In genomic region chr6:31794866-31795615, GRCh38 we compare ENCODE assay signal across 8 cellular contexts. TPM values are rescaled to one million over a fixed set of nuclear protein-coding genes. Genes with fewer than 3 reads are reported as not detected.
DNase-seq lines count a peak whose midpoint lies in the region; ATAC-seq and TF ChIP-seq lines count a peak whose summit lies in the region.

No MANE protein-coding gene starts in this region.

- H3K9ac ChIP-seq in BLaER1 treated with 17β-estradiol and CSF1 and Interleukin-3, amounts not matched to agents 10 nM and 100 nM, result peak overlapping the region; percentile 93 to 100 (median 98)

- H4K20me1 ChIP-seq in BLaER1 treated with 17β-estradiol and CSF1 and Interleukin-3, amounts not matched to agents 10 nM and 100 nM, result peaks cover 0 to 18% (median 0%) of the 10 kb centered on the region in 11 experiments; a peak in 3 of 22 replicates

- H3K4me2 ChIP-seq in BLaER1 treated with 17β-estradiol and CSF1 and Interleukin-3, amounts not matched to agents 10 nM and 100 nM, result peak overlapping the region; percentile 81 to 99 (median 94)

- ATAC-seq in GM21360 (IDR thresholded peaks at IDR 0.05; ENCODE audit: unreplicated experiment) (peak; percentile 18), right lobe of liver (peak in 3 of 4 donors; percentile 2 to 8 (median 2))

- peaks cover 58 to 83% (median 75%) of the 10 kb centered on the region in 10 experiments for H3K4me1 ChIP-seq in BLaER1 treated with 17β-estradiol and CSF1 and Interleukin-3, amounts not matched to agents 10 nM and 100 nM
- H3K4me1 ChIP-seq in right lobe of liver (peaks cover 0 to 17% (median 4%) of the 10 kb centered on the region in 4 donors), thyroid gland (peaks cover 11 to 14% of the 10 kb centered on the region in 2 donors)

- H3K4me3 ChIP-seq in BLaER1 treated with 17β-estradiol and CSF1 and Interleukin-3, amounts not matched to agents 10 nM and 100 nM, result peak overlapping the region; percentile 68 to 97 (median 82)
- H3K4me3 ChIP-seq in cardiac fibroblast (replicated peaks in 1 of 2; ENCODE audit: low read depth in 2 of 2, low read length in 2 of 2) (peak overlapping the region; percentile 85 to 86), right lobe of liver (peak overlapping the region; percentile 80 to 97 (median 90)), thyroid gland (replicated peaks in 1 of 3) (peak overlapping the region; percentile 72 to 96 (median 93))

- H3K36me3 ChIP-seq in BLaER1 treated with 17β-estradiol and CSF1 and Interleukin-3, amounts not matched to agents 10 nM and 100 nM, result peaks cover 15 to 65% (median 46%) of the 10 kb centered on the region in 11 experiments; a peak in 21 of 22 replicates
- no peaks in the 10 kb centered on the region for H3K36me3 ChIP-seq in right lobe of liver
- no peaks in the 10 kb centered on the region for H3K36me3 ChIP-seq in thyroid gland

- H3K27me3 ChIP-seq in BLaER1 treated with 17β-estradiol and CSF1 and Interleukin-3, amounts not matched to agents 10 nM and 100 nM, result no peaks in the 10 kb centered on the region
- H3K27me3 ChIP-seq in right lobe of liver (no peaks in the 10 kb centered on the region), thyroid gland (no peaks in the 10 kb centered on the region)

- 3% methylated on average over 27 of the region's 44 CpGs for WGBS in right lobe of liver (ENCODE audit: insufficient coverage, low coverage, low lambda C conversion rate, missing lambda C conversion rate)
- 3 to 4% methylated on average over 28 of the region's 44 CpGs for WGBS in thyroid gland, 2 donors

- TF ChIP-seq CTCF in cardiac fibroblast (IDR thresholded peaks at IDR 0.05; ENCODE audit: low read depth, low read length) (no peak), right lobe of liver (IDR thresholded peaks at IDR 0.05) (no peak), thyroid gland (IDR thresholded peaks at IDR 0.05) (no peak)

- peak overlapping the region; percentile 99 to 100 (median 99) for H3K27ac ChIP-seq in BLaER1 treated with 17β-estradiol and CSF1 and Interleukin-3, amounts not matched to agents 10 nM and 100 nM
- H3K27ac ChIP-seq in right lobe of liver (peak overlapping the region; percentile 92 to 99 (median 94)), thyroid gland (peak overlapping the region; percentile 91 to 94 (median 92))

- intact Hi-C loops in right lobe of liver (cut with DNase I), result no loop called here
- intact Hi-C loops in thyroid gland (cut with DNase I), result no loop called here

- TF ChIP-seq POLR2A in right lobe of liver (IDR thresholded peaks at IDR 0.05), result no peak
- no peak for TF ChIP-seq POLR2A in thyroid gland (IDR thresholded peaks at IDR 0.05)

- DNase-seq in MV-4-11 (lab: John Stamatoyannopoulos, UW) (peak; percentile 61), cardiac fibroblast (ENCODE audit: low read depth in 2 of 2) (peak in 1 of 2 donors; percentile 7), right lobe of liver (peak in 2 of 3 donors; percentile 44 to 52), thyroid gland (no peak), AG08395 (ENCODE audit: low spot score) (no peak)
- no peak for DNase-seq in activated effector memory CD4-positive, alpha-beta T cell treated with Interleukin-2 at 50 U/mL for 16 hours

- H3K9me3 ChIP-seq in BLaER1 treated with 17β-estradiol and CSF1 and Interleukin-3, amounts not matched to agents 10 nM and 100 nM (replicated peaks in 1 of 11), result no peaks in the 10 kb centered on the region
- no peaks in the 10 kb centered on the region for H3K9me3 ChIP-seq in right lobe of liver
- H3K9me3 ChIP-seq in thyroid gland, result no peaks in the 10 kb centered on the region

RNA-seq across cellular contexts. Expression of gene VARS1, which starts 0.5 kb away (rescaled TPM):
- 10 to 100 TPM; 31.0 to 58.1 (median 41.0) TPM for total RNA-seq in right lobe of liver
- total RNA-seq in thyroid gland, result 100 to 1,000 TPM in 1 of 4 donors, 10 to 100 TPM in 3; 33.8 to 120 (median 39.9) TPM

RNA-seq across cellular contexts. Expression of gene LSM2, which starts 11.7 kb away (rescaled TPM):
- total RNA-seq in right lobe of liver, result 10 to 100 TPM; 11.0 to 26.1 (median 11.6) TPM
- 10 to 100 TPM; 29.2 to 48.4 (median 36.5) TPM for total RNA-seq in thyroid gland

RNA-seq across cellular contexts. Expression of gene VWA7, which starts 17.9 kb away (rescaled TPM):
- 1 to 10 TPM; 1.2 to 5.2 (median 2.7) TPM for total RNA-seq in right lobe of liver
- 1 to 10 TPM; 1.2 to 8.9 (median 5.4) TPM for total RNA-seq in thyroid gland

RNA-seq across cellular contexts. Expression of gene HSPA1L, which starts 20.0 kb away (rescaled TPM):
- total RNA-seq in right lobe of liver (1 to 10 TPM in 1 of 6 experiments, under 1 TPM in 5; 0.37 to 1.2 (median 0.56) TPM), thyroid gland (1 to 10 TPM; 3.5 to 4.1 (median 3.9) TPM)

RNA-seq across cellular contexts. Expression of gene HSPA1A, which starts 20.3 kb away (rescaled TPM):
- total RNA-seq in right lobe of liver (100 to 1,000 TPM in 2 of 6 experiments, 10 to 100 TPM in 4; 73.2 to 442 (median 80.2) TPM), thyroid gland (100 to 1,000 TPM; 148 to 320 (median 190) TPM)

Comparison
In these comparisons a context has a peak if more than half of its experiments do, and no peak if none do; other contexts are left out.
1. DNase-seq: peak in MV-4-11 (single experiment) and right lobe of liver (2 of 3); none in thyroid gland (0 of 2), AG08395 (single experiment) and activated effector memory CD4-positive, alpha-beta T cell treated with Interleukin-2 at 50 U/mL for 16 hours (single experiment).
2. Peak in every context shown above with its lines, with median percentiles within 50 percentile points of each other: H3K27ac ChIP-seq and H3K4me3 ChIP-seq.